In the genomic region with DNA sequence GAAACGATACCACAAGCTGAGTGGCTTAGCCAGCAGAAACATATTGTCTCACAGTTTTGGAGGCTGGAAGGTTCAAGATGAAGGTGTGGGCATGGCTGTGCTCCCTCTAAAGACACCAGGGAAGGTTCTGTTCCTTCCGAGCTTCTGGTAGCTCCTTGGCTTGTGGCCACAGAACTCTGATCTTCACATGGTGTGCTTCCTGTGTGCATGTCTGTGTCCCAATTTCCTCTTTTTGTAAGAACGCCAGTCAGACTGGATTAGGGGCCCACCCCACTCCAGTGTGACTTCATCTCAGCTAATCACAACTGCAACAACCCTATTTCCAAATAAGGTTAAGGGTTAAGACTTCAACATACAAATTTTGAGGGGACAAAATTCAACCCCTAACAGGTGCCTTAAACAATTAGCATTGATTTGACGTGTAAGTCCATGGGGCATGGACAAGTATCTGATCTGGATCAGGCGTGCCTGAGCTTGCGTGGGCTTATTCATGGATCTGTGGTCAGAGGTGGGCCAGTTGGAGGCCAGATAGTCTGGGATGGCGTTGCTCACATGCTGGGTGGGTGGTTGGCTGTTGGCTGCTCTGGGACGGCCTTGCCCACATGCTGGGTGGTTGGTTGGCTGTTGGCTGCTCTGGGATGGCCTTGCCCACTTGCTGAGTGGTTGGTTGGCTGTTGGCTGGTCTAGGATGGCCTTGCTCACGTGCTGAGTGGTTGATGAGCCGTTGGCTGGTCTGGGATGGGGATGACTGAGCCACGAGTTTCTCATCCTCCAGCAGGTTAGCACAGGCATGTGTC, we compare ENCODE assay signal across 8 cellular contexts.
DNase-seq lines count a peak whose midpoint lies in the region; TF ChIP-seq lines count a peak whose summit lies in the region.

No MANE protein-coding gene starts in this region.

- no peaks in the 10 kb centered on the region for H3K9me3 ChIP-seq in KOPT-K1 (ENCODE audit: insufficient read depth, low read length, poor library complexity, severe bottlenecking)

- POLR2A ChIA-PET in MCF 10A (lab: Yijun Ruan, JAX) = no interaction called here

- H3K36me3 Mint-ChIP-seq in MCF 10A (ENCODE audit: insufficient read depth, unreplicated experiment) = peaks cover 5% of the 10 kb centered on the region

- peak; percentile 93 to 96 for DNase-seq in AML-193 (lab: John Stamatoyannopoulos, UW)
- DNase-seq in MCF 10A (ENCODE audit: unreplicated experiment) = peak; percentile 70
- DNase-seq in medulla oblongata (ENCODE audit: extremely low spot score) = peak; percentile 81
- no peak for DNase-seq in NCI-H1105 (lab: John Stamatoyannopoulos, UW)
- DNase-seq in SHP77 (lab: John Stamatoyannopoulos, UW) = no peak
- DNase-seq in NCI-H2081 (lab: John Stamatoyannopoulos, UW) = no peak
- DNase-seq in NCI-H1092 (lab: John Stamatoyannopoulos, UW) = no peak

- no peak overlapping the region for H3K4me3 Mint-ChIP-seq in MCF 10A (ENCODE audit: unreplicated experiment)

- no peaks in the 10 kb centered on the region for H3K9me3 Mint-ChIP-seq in MCF 10A (ENCODE audit: unreplicated experiment)

- BruUV-seq in MCF 10A (replicated peaks; lab: Mats Ljungman, UMichigan) = no TSS peak

- no peak for TF ChIP-seq CTCF in MCF 10A (IDR thresholded peaks at IDR 0.05; ENCODE audit: unreplicated experiment)

- peaks cover 3% of the 10 kb centered on the region for H3K4me1 Mint-ChIP-seq in MCF 10A (ENCODE audit: insufficient read depth, unreplicated experiment)

- peak overlapping the region; percentile 63 for H3K27ac Mint-ChIP-seq in MCF 10A (ENCODE audit: low read depth, unreplicated experiment)

- peaks cover 93% of the 10 kb centered on the region for H3K36me3 ChIP-seq in KOPT-K1 (ENCODE audit: insufficient read depth, low read length)

- CTCF ChIA-PET in MCF 10A (lab: Yijun Ruan, JAX) = interaction anchor here (1.6 to 1.7 kb wide), 2 partner anchors 8 to 22 kb away, joined by 3 to 7 read pairs; no protein-coding TSS in a partner anchor

- intact Hi-C loops in MCF 10A (cut with micrococcal nuclease) = no loop called here

- no peaks in the 10 kb centered on the region for H3K27me3 Mint-ChIP-seq in MCF 10A (ENCODE audit: insufficient read depth, unreplicated experiment)

- H3K27ac ChIP-seq in KOPT-K1 (ENCODE audit: low read depth, low read length, poor library complexity, severe bottlenecking) = peak overlapping the region; percentile 32

Comparison
In these comparisons a context has a peak if more than half of its experiments do, and no peak if none do; other contexts are left out.
1. DNase-seq: peak in AML-193 (2 of 2), MCF 10A (single experiment) and medulla oblongata (single experiment); none in NCI-H1105 (single experiment), SHP77 (0 of 2), NCI-H2081 (0 of 2) and NCI-H1092 (single experiment).